In the genomic region with DNA sequence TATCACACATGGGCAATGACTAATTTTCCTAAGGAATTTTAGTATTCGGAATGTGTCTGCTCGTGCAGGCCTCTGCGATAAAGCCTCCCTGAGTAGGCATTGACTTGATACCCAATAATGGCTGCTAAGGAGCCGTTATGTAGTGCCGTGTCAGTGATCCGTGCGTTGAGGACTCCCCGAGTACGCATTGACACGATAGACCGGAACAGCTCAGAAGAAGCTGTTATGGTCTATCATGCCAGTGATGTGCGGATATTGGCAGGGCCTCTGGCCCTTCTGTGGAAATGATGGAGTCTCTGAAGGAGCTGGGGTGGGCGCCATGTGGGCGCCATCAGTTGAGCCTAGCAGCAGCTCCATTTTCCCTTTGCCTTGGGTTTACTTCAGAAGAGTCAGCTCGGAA, we compare ENCODE assay signal across 1 cellular context.
TF ChIP-seq lines count a peak whose summit lies in the region.

No MANE protein-coding gene starts in this region.

TF ChIP-seq in GM12878, 131 proteins besides CTCF, POLR2A, EP300 and RAD21:
- 0 out of 4 replicates have a peak, but pooled peaks of 1 of the 2 experiments have one; percentile 11 for TF ChIP-seq BHLHE40 (IDR thresholded peaks at IDR 0.05; ENCODE audit: borderline replicate concordance in 1 of 2, low read depth in 2 of 2, low read length in 1 of 2)
- TF ChIP-seq YY1 (IDR thresholded peaks at IDR 0.05; ENCODE audit: low read depth, low read length): peak; percentile 55; the same call in 1 of the 2 replicates
- no peak for TF ChIP-seq ATF7 (IDR thresholded peaks at IDR 0.05; ENCODE audit: low read depth)
TF ChIP-seq in GM12878: peak in this region for 2.
